Comparison of ENCODE assay signal across 20 cellular contexts in genomic region chr9:16950051-16950450, GRCh38.
A peak's percentile ranks its signal among the peaks of the same experiment; 100 is the strongest.
DNase-seq lines count a peak whose midpoint lies in the region; TF ChIP-seq lines count a peak whose summit lies in the region.
"Had no signal": no experiment of that assay in that cellular context is flagged by ENCODE, and none has a peak within 500 bp of the region (broad histone marks: within the 10 kb centered on the region; RNA-seq: fewer than 3 reads in every experiment).

No MANE protein-coding gene starts in this region.

- H3K4me3 ChIP-seq in NB4 (ENCODE audit: low read depth, low read length) (no peak overlapping the region), endodermal cell (ENCODE audit: low read length) (no peak overlapping the region), foreskin fibroblast (ENCODE audit: low read depth in 1 of 2, low read length in 2 of 2) (no peak overlapping the region)
- H3K4me3 ChIP-seq: GM23248 had no signal

- H3K36me3 Mint-ChIP-seq in endodermal cell (ENCODE audit: low read depth) = no peaks in the 10 kb centered on the region
- H3K36me3 Mint-ChIP-seq: CD4-positive, CD25-positive, alpha-beta regulatory T cell; CD8-positive, alpha-beta memory T cell; IgD-negative memory B cell had no signal

- no peak overlapping the region for H3K27ac ChIP-seq in endodermal cell (ENCODE audit: low read depth, low read length)
- H3K27ac ChIP-seq: GM23248 had no signal

- no peaks in the 10 kb centered on the region for H3K36me3 ChIP-seq in endodermal cell (ENCODE audit: control insufficient read depth, insufficient read depth, low read length)
- H3K36me3 ChIP-seq: BE2C had no signal

- H3K4me1 Mint-ChIP-seq in endodermal cell = peaks cover 7% of the 10 kb centered on the region
- H3K4me1 Mint-ChIP-seq: CD4-positive, CD25-positive, alpha-beta regulatory T cell; CD8-positive, alpha-beta memory T cell; IgD-negative memory B cell had no signal

- no peak for TF ChIP-seq POLR2A in NB4 (IDR thresholded peaks at IDR 0.05; ENCODE audit: extremely low read depth, insufficient read length)

- DNase-seq in NB4 (ENCODE audit: low read depth) (no peak), endodermal cell (peak; percentile 53), iPS-NIHi11 (ENCODE audit: low spot score) (peak; percentile 20), Kasumi-1 (lab: John Stamatoyannopoulos, UW) (no peak), foreskin fibroblast (no peak), cerebellar nuclear complex (lab: John Stamatoyannopoulos, UW) (no peak)
- DNase-seq in activated naive CD4-positive, alpha-beta T cell (lab: John Stamatoyannopoulos, UW) = no peak
- DNase-seq: ACHN; BE2C; C1 segment of cervical spinal cord; CD4-positive, CD25-positive, alpha-beta regulatory T cell; CD8-positive, alpha-beta memory T cell; COR-L47; DMS 273 treated with DMSO at 0.1 percent for 48 hours; DMS53; DND-41; EL; GM23248; H9 had no signal

- 17 to 49% methylated on average over 1 to 4 of the region's 4 CpGs for WGBS in endodermal cell (ENCODE audit: insufficient coverage in 1 of 2, insufficient read length in 1 of 2), 2 experiments

- H3K9ac ChIP-seq in endodermal cell (ENCODE audit: extremely low read depth, low read length, poor library complexity, severe bottlenecking) = no peak overlapping the region
- H3K9ac ChIP-seq: GM23248 had no signal

- no peak overlapping the region for H3K4me3 Mint-ChIP-seq in endodermal cell
- H3K4me3 Mint-ChIP-seq: CD4-positive, CD25-positive, alpha-beta regulatory T cell; CD8-positive, alpha-beta memory T cell; H9; IgD-negative memory B cell had no signal

- no peak overlapping the region for H3K27ac Mint-ChIP-seq in endodermal cell
- H3K27ac Mint-ChIP-seq: CD4-positive, CD25-positive, alpha-beta regulatory T cell; CD8-positive, alpha-beta memory T cell; H9; IgD-negative memory B cell had no signal

- no peaks in the 10 kb centered on the region for H3K27me3 Mint-ChIP-seq in endodermal cell (ENCODE audit: insufficient read depth)
- H3K27me3 Mint-ChIP-seq: CD4-positive, CD25-positive, alpha-beta regulatory T cell; CD8-positive, alpha-beta memory T cell; IgD-negative memory B cell had no signal

- H3K9me3 Mint-ChIP-seq in endodermal cell = no peaks in the 10 kb centered on the region
- H3K9me3 Mint-ChIP-seq: H9 had no signal

- H3K9me3 ChIP-seq in endodermal cell (ENCODE audit: control insufficient read depth, low read length) = no peaks in the 10 kb centered on the region
- H3K9me3 ChIP-seq: BE2C had no signal

- H3K4me1 ChIP-seq in endodermal cell (ENCODE audit: control insufficient read depth, insufficient read depth, low read length) = no peaks in the 10 kb centered on the region
- H3K4me1 ChIP-seq: BE2C had no signal

- no peaks in the 10 kb centered on the region for H3K27me3 ChIP-seq in endodermal cell (ENCODE audit: control insufficient read depth, insufficient read depth, low read length, poor library complexity, severe bottlenecking)
- H3K27me3 ChIP-seq: BE2C had no signal

- TF ChIP-seq CTCF in NB4 (IDR thresholded peaks at IDR 0.05; ENCODE audit: low read depth, low read length) = peak; percentile 3
- TF ChIP-seq CTCF in endodermal cell (conservative IDR thresholded peaks at IDR 0.05) = no peak
- no peak for TF ChIP-seq CTCF in foreskin fibroblast (IDR thresholded peaks at IDR 0.05; ENCODE audit: low read depth, low read length)

Comparison
In these comparisons a context has a peak if more than half of its experiments do, and no peak if none do; other contexts are left out.
1. DNase-seq: peak in endodermal cell (single experiment) and iPS-NIHi11 (single experiment); none in NB4 (single experiment), Kasumi-1 (0 of 2), activated naive CD4-positive, alpha-beta T cell (0 of 4), foreskin fibroblast (0 of 2) and cerebellar nuclear complex (0 of 2).